In the genomic region with DNA sequence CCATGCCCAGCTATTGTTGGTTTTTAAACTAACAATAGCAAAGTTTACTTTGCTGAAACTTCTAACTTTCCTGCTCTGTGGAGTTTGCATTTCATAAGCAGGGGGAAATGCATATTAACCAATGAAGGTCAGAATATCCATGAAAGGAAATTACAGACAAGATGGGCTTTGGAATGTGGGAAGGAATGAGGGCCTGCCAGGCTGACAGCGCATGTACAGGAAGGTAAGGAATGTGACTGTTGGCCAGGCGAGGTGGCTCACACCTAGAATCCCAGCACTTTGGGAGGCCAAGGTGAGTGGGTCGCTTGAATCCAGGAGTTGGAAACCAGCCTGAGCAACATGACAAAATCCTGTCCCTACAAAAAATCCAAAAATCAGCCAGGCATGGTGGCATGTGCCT, we compare ENCODE assay signal across 16 cellular contexts.
"Had no signal": no experiment of that assay in that cellular context is flagged by ENCODE, and none has a peak within 500 bp of the region (broad histone marks: within the 10 kb centered on the region; RNA-seq: fewer than 3 reads in every experiment).

No MANE protein-coding gene starts in this region.

- H3K27ac Mint-ChIP-seq: activated naive CD4-positive, alpha-beta T cell treated with anti-CD3 and anti-CD28 coated beads, Interleukin-2, amount 50 U/mL, for 24 hours; activated T-cell treated with anti-CD3 and anti-CD28 coated beads, Interleukin-2, amount 50 U/mL, for 72 hours; memory B cell; T-helper 1 cell treated with Interleukin-12 subunit alpha and Interleukin-12 subunit beta and Interleukin-4 antibody, amounts not matched to agents 30 μg/mL and 1 μg/mL, for 36 hours had no signal

- H3K9me3 Mint-ChIP-seq: activated naive CD4-positive, alpha-beta T cell treated with anti-CD3 and anti-CD28 coated beads, Interleukin-2, amount 50 U/mL, for 24 hours; activated T-cell treated with anti-CD3 and anti-CD28 coated beads, Interleukin-2, amount 50 U/mL, for 72 hours; memory B cell; T-helper 1 cell treated with Interleukin-12 subunit alpha and Interleukin-12 subunit beta and Interleukin-4 antibody, amounts not matched to agents 30 μg/mL and 1 μg/mL, for 36 hours had no signal

- H3K27ac ChIP-seq: breast epithelium, dorsolateral prefrontal cortex, esophagus squamous epithelium, heart left ventricle, left ventricle myocardium inferior, pancreas, vagina had no signal

- H3K27me3 Mint-ChIP-seq: activated naive CD4-positive, alpha-beta T cell treated with anti-CD3 and anti-CD28 coated beads, Interleukin-2, amount 50 U/mL, for 24 hours; memory B cell had no signal

- H3K4me3 Mint-ChIP-seq: activated naive CD4-positive, alpha-beta T cell treated with anti-CD3 and anti-CD28 coated beads, Interleukin-2, amount 50 U/mL, for 24 hours; activated T-cell treated with anti-CD3 and anti-CD28 coated beads, Interleukin-2, amount 50 U/mL, for 72 hours; memory B cell; T-helper 1 cell treated with Interleukin-12 subunit alpha and Interleukin-12 subunit beta and Interleukin-4 antibody, amounts not matched to agents 30 μg/mL and 1 μg/mL, for 36 hours had no signal

- H3K4me1 Mint-ChIP-seq: activated naive CD4-positive, alpha-beta T cell treated with anti-CD3 and anti-CD28 coated beads, Interleukin-2, amount 50 U/mL, for 24 hours; memory B cell had no signal

- H3K4me3 ChIP-seq: breast epithelium, dorsolateral prefrontal cortex, esophagus squamous epithelium, heart left ventricle, left ventricle myocardium inferior, pancreas, vagina had no signal

- H3K4me1 ChIP-seq: breast epithelium, esophagus squamous epithelium, heart left ventricle, left ventricle myocardium inferior, pancreas, vagina had no signal

- H3K36me3 ChIP-seq: breast epithelium had no signal

- ATAC-seq: activated T-cell treated with anti-CD3 and anti-CD28 coated beads, Interleukin-2, amount 50 U/mL, for 72 hours; heart left ventricle; pancreas had no signal

- H3K27me3 ChIP-seq: breast epithelium, dorsolateral prefrontal cortex, esophagus squamous epithelium, heart left ventricle, pancreas, vagina had no signal

- H3K9me3 ChIP-seq: breast epithelium, esophagus squamous epithelium, heart left ventricle, left ventricle myocardium inferior, pancreas, vagina had no signal

- FAIRE-seq: endometrium, keratinocyte, pancreas had no signal

- DNase-seq: activated T-cell treated with anti-CD3 and anti-CD28 coated beads, Interleukin-2, amount 50 U/mL, for 72 hours; anterior cingulate cortex; esophagus squamous epithelium; foreskin fibroblast; heart left ventricle; left ventricle myocardium inferior; pancreas; stimulated activated CD4-positive, alpha-beta T cell treated with anti-CD3 and anti-CD28 coated beads, Interleukin-4, amount 100 ng/mL, for 4 hours had no signal
